ENCODE assay signal across 10 cellular contexts in genomic region chr6:32110632-32111031, GRCh38. TPM values are rescaled to one million over a fixed set of nuclear protein-coding genes. Genes with fewer than 3 reads are reported as not detected.
DNase-seq lines count a peak whose midpoint lies in the region; ATAC-seq and TF ChIP-seq lines count a peak whose summit lies in the region.
"Had no signal": no experiment of that assay in that cellular context is flagged by ENCODE, and none has a peak within 500 bp of the region (broad histone marks: within the 10 kb centered on the region; RNA-seq: fewer than 3 reads in every experiment).

No MANE protein-coding gene starts in this region.

- 34 to 60% (median 39%) methylated on average over 7 of the region's 7 CpGs for WGBS in heart left ventricle, 4 donors
- WGBS in aorta, 2 donors, result 16 to 24% methylated on average over 7 of the region's 7 CpGs

- H3K4me3 ChIP-seq in heart left ventricle, result peak overlapping the region in 8 of 12 donors; percentile 4 to 80 (median 72)
- no peak overlapping the region for H3K4me3 ChIP-seq in aorta (ENCODE audit: low read length in 2 of 2)

- peak overlapping the region; percentile 33 to 95 (median 88) for H3K27ac ChIP-seq in heart left ventricle
- H3K27ac ChIP-seq in aorta (ENCODE audit: low read depth in 1 of 2, low read length in 2 of 2), result no peak overlapping the region

- H3K4me1 ChIP-seq in heart left ventricle (peaks cover 10 to 89% (median 71%) of the 10 kb centered on the region in 12 donors), aorta (ENCODE audit: control insufficient read depth in 1 of 2, insufficient read depth in 2 of 2, low read length in 2 of 2) (peaks cover 0 to 5% of the 10 kb centered on the region in 2 donors)

- H3K9me3 ChIP-seq in heart left ventricle, result no peaks in the 10 kb centered on the region
- no peaks in the 10 kb centered on the region for H3K9me3 ChIP-seq in aorta (ENCODE audit: control insufficient read depth, low read length)

- H3K36me3 ChIP-seq in heart left ventricle (peaks cover 0 to 10% (median 3%) of the 10 kb centered on the region in 9 donors), aorta (ENCODE audit: control insufficient read depth in 1 of 2, insufficient read depth in 2 of 2, low read length in 1 of 2) (no peaks in the 10 kb centered on the region)

- DNase-seq in heart left ventricle, result peak in 3 of 5 donors; percentile 58 to 68 (median 61)
- DNase-seq in cardiac septum (ENCODE audit: low spot score), result no peak
- peak; percentile 59 to 79 for DNase-seq in aorta
- DNase-seq: ACHN; activated CD4-positive, alpha-beta T cell treated with anti-CD3 and anti-CD28 coated beads for 1 hour; NCI-H2029 treated with DMSO at 0.1 percent for 48 hours; RPMI8226; small intestine; stimulated activated naive CD4-positive, alpha-beta T cell had no signal

- no peak for TF ChIP-seq CTCF in heart left ventricle (IDR thresholded peaks at IDR 0.05)

- intact Hi-C loops in heart left ventricle (cut with DNase I) (loop anchor here in 3 of 10 donors (10.0 kb wide), 3 partner anchors 66 to 304 kb away; no protein-coding TSS in a partner anchor), cardiac septum (cut with DNase I) (no loop called here), aorta (cut with DNase I) (loop anchor here in 1 of 2 donors (10.0 kb wide), 1 partner anchor 144 kb away; no protein-coding TSS in a partner anchor)

- peaks cover 0 to 3% (median 0%) of the 10 kb centered on the region in 9 donors for H3K27me3 ChIP-seq in heart left ventricle
- no peaks in the 10 kb centered on the region for H3K27me3 ChIP-seq in aorta (ENCODE audit: control insufficient read depth in 1 of 2, insufficient read depth in 2 of 2, low read length in 1 of 2)

- peak in 3 of 4 donors; percentile 0 to 38 (median 16) for ATAC-seq in heart left ventricle
- ATAC-seq in aorta (ENCODE audit: low FRiP score), result no peak
- ATAC-seq in HG02870 (IDR thresholded peaks at IDR 0.05; ENCODE audit: unreplicated experiment), result no peak

- TF ChIP-seq POLR2A in heart left ventricle (IDR thresholded peaks at IDR 0.05), result peak in 1 of 2 donors; percentile 33

RNA-seq across cellular contexts. Expression of gene TNXB, which starts 1.5 kb away (rescaled TPM):
- 100 to 1,000 TPM in 3 of 9 donors, 10 to 100 TPM in 6; 17.8 to 234 (median 56.9) TPM for total RNA-seq in heart left ventricle
- polyA plus RNA-seq in heart left ventricle, result 10 to 100 TPM; 23.8 to 47.9 TPM
- total RNA-seq in cardiac septum, result 59.9 TPM
- total RNA-seq in aorta, result 100 to 1,000 TPM; 146 to 441 TPM
- polyA plus RNA-seq in aorta, result 10 to 100 TPM; 11.1 to 86.1 TPM

RNA-seq across cellular contexts. Expression of gene ATF6B, which starts 17.4 kb away (rescaled TPM):
- 10 to 100 TPM; 11.1 to 56.8 (median 28.7) TPM for total RNA-seq in heart left ventricle
- 10 to 100 TPM; 26.8 to 28.8 TPM for polyA plus RNA-seq in heart left ventricle
- 40.8 TPM for total RNA-seq in cardiac septum
- total RNA-seq in aorta, result 10 to 100 TPM; 56.2 to 90.9 TPM
- polyA plus RNA-seq in aorta, result 10 to 100 TPM; 12.9 to 93.1 TPM

RNA-seq across cellular contexts. Expression of gene FKBPL, which starts 19.5 kb away (rescaled TPM):
- total RNA-seq in heart left ventricle (1 to 10 TPM; 1.3 to 3.7 (median 2.9) TPM), cardiac septum (1.9 TPM), aorta (1 to 10 TPM; 1.9 to 4.7 TPM)
- polyA plus RNA-seq in heart left ventricle (1 to 10 TPM; 2.9 to 9.3 TPM), aorta (1 to 10 TPM; 3.4 to 4.8 TPM)

RNA-seq across cellular contexts. Expression of gene PRRT1, which starts 41.1 kb away (rescaled TPM):
- total RNA-seq in heart left ventricle (1 to 10 TPM in 1 of 9 donors, under 1 TPM in 8; 0.28 to 1.1 (median 0.61) TPM), cardiac septum (0.83 TPM), aorta (1 to 10 TPM; 3.6 to 7.0 TPM)
- polyA plus RNA-seq in heart left ventricle (under 1 TPM; 0.82 to 0.95 TPM), aorta (10 to 100 TPM in 1 of 2 donors, 1 to 10 TPM in 1; 4.6 to 12.5 TPM)

RNA-seq across cellular contexts. Expression of gene PPT2, which starts 43.3 kb away (rescaled TPM):
- total RNA-seq in heart left ventricle, result 10 to 100 TPM; 17.1 to 34.0 (median 22.7) TPM
- polyA plus RNA-seq in heart left ventricle, result 10 to 100 TPM; 13.1 to 21.6 TPM
- total RNA-seq in cardiac septum, result 15.6 TPM
- 10 to 100 TPM; 26.0 to 37.6 TPM for total RNA-seq in aorta
- 10 to 100 TPM in 1 of 2 donors, 1 to 10 TPM in 1; 4.3 to 29.7 TPM for polyA plus RNA-seq in aorta

Comparison
In these comparisons a context has a peak if more than half of its experiments do, and no peak if none do; other contexts are left out.
1. ATAC-seq: peak in heart left ventricle (3 of 4); none in aorta (single experiment) and HG02870 (single experiment).
2. H3K27ac ChIP-seq: peak in heart left ventricle (12 of 12); none in aorta (0 of 2).
3. H3K4me3 ChIP-seq: peak in heart left ventricle (8 of 12); none in aorta (0 of 2).